In genomic region chr6:158818008-158818579, GRCh38 we compare ENCODE assay signal across 1 cellular context.
TF ChIP-seq lines count a peak whose summit lies in the region.

No MANE protein-coding gene starts in this region.

TF ChIP-seq in HepG2, 621 proteins besides CTCF, POLR2A, EP300 and RAD21 (continued from another document):
- TF ChIP-seq ARID3A (IDR thresholded peaks at IDR 0.05; ENCODE audit: low read depth, low read length): no peak
- TF ChIP-seq ZBTB44 (CRISPR knock-in tag; IDR thresholded peaks at IDR 0.05): no peak
- TF ChIP-seq ZFP91 (CRISPR knock-in tag; IDR thresholded peaks at IDR 0.05; ENCODE audit: borderline replicate concordance): peak; percentile 28; the same call in 1 of the 2 replicates
- TF ChIP-seq ZNF556 (CRISPR knock-in tag; IDR thresholded peaks at IDR 0.05; ENCODE audit: borderline replicate concordance): 0 out of 2 replicates have a peak, but pooled peaks have one; percentile 46
- TF ChIP-seq THRA (CRISPR knock-in tag; IDR thresholded peaks at IDR 0.05; ENCODE audit: borderline replicate concordance): no peak; the same call in 1 of the 2 replicates
- peak; percentile 99 for TF ChIP-seq ZNF142 (CRISPR knock-in tag; IDR thresholded peaks at IDR 0.05)
- TF ChIP-seq GLMP (CRISPR knock-in tag; IDR thresholded peaks at IDR 0.05; ENCODE audit: borderline replicate concordance): no peak
- no peak for TF ChIP-seq CEBPZ (IDR thresholded peaks at IDR 0.05; ENCODE audit: low read length)
- 0 out of 2 replicates have a peak, but pooled peaks have one; percentile 36 for TF ChIP-seq ZNF574 (CRISPR knock-in tag; IDR thresholded peaks at IDR 0.05)
- no peak for TF ChIP-seq ZNF251 (CRISPR knock-in tag; IDR thresholded peaks at IDR 0.05)
- TF ChIP-seq DNMT3B (CRISPR knock-in tag; conservative IDR thresholded peaks at IDR 0.05): peak; percentile 83
- no peak for TF ChIP-seq GPN1 (CRISPR knock-in tag; IDR thresholded peaks at IDR 0.05; ENCODE audit: borderline replicate concordance)
- TF ChIP-seq ZNF512B (CRISPR knock-in tag; IDR thresholded peaks at IDR 0.05; ENCODE audit: borderline replicate concordance): no peak
- no peak for TF ChIP-seq SOX5 (CRISPR knock-in tag; IDR thresholded peaks at IDR 0.05; ENCODE audit: borderline replicate concordance)
- no peak for TF ChIP-seq PRPF4 (IDR thresholded peaks at IDR 0.05; ENCODE audit: low read depth, low read length, poor library complexity, severe bottlenecking)
- no peak for TF ChIP-seq BCL3 (CRISPR knock-in tag; IDR thresholded peaks at IDR 0.05)
- no peak for TF ChIP-seq ZNF326 (CRISPR knock-in tag; IDR thresholded peaks at IDR 0.05; ENCODE audit: borderline replicate concordance)
- TF ChIP-seq SMYD3 (CRISPR knock-in tag; IDR thresholded peaks at IDR 0.05): no peak
- 0 out of 2 replicates have a peak, but pooled peaks have one; percentile 40 for TF ChIP-seq KMT2B (CRISPR knock-in tag; IDR thresholded peaks at IDR 0.05)
- no peak for TF ChIP-seq THAP8 (CRISPR knock-in tag; IDR thresholded peaks at IDR 0.05; ENCODE audit: borderline replicate concordance)
- TF ChIP-seq RFX3 (CRISPR knock-in tag; IDR thresholded peaks at IDR 0.05): no peak
TF ChIP-seq in HepG2: peak in this region for 141.
